In genomic region chr4:98260579-98261290, GRCh38 we compare ENCODE assay signal across 1 cellular context.
A peak's percentile ranks its signal among the peaks of the same experiment; 100 is the strongest.
TF ChIP-seq lines count a peak whose summit lies in the region.

No MANE protein-coding gene starts in this region.

TF ChIP-seq in GM12878, 131 proteins besides CTCF, POLR2A, EP300 and RAD21 (continued from another document and continues in another):
- TF ChIP-seq, protein P1, sequence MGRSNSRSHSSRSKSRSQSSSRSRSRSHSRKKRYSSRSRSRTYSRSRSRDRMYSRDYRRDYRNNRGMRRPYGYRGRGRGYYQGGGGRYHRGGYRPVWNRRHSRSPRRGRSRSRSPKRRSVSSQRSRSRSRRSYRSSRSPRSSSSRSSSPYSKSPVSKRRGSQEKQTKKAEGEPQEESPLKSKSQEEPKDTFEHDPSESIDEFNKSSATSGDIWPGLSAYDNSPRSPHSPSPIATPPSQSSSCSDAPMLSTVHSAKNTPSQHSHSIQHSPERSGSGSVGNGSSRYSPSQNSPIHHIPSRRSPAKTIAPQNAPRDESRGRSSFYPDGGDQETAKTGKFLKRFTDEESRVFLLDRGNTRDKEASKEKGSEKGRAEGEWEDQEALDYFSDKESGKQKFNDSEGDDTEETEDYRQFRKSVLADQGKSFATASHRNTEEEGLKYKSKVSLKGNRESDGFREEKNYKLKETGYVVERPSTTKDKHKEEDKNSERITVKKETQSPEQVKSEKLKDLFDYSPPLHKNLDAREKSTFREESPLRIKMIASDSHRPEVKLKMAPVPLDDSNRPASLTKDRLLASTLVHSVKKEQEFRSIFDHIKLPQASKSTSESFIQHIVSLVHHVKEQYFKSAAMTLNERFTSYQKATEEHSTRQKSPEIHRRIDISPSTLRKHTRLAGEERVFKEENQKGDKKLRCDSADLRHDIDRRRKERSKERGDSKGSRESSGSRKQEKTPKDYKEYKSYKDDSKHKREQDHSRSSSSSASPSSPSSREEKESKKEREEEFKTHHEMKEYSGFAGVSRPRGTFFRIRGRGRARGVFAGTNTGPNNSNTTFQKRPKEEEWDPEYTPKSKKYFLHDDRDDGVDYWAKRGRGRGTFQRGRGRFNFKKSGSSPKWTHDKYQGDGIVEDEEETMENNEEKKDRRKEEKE (IDR thresholded peaks at IDR 0.05): no peak
- TF ChIP-seq EED (IDR thresholded peaks at IDR 0.05; ENCODE audit: low read depth) (no peak), BACH1 (IDR thresholded peaks at IDR 0.05; ENCODE audit: borderline replicate concordance) (no peak; the same call in none of the 2 replicates), CHD4 (IDR thresholded peaks at IDR 0.05) (no peak), RAD51 (IDR thresholded peaks at IDR 0.05) (no peak), CEBPB (IDR thresholded peaks at IDR 0.05; ENCODE audit: borderline replicate concordance in 1 of 2, low read depth in 2 of 2, low read length in 2 of 2) (no peak), NFIC (IDR thresholded peaks at IDR 0.05; ENCODE audit: low read depth, low read length) (no peak), CBFB (IDR thresholded peaks at IDR 0.05; ENCODE audit: low read depth) (0 out of 2 replicates have a peak, but pooled peaks have one; percentile 54), ZNF24 (IDR thresholded peaks at IDR 0.05) (no peak), NR2C2 (IDR thresholded peaks at IDR 0.05; ENCODE audit: borderline replicate concordance, control insufficient read depth, insufficient read length, low read depth) (no peak), ZNF217 (IDR thresholded peaks at IDR 0.05) (no peak), IRF4 (IDR thresholded peaks at IDR 0.05; ENCODE audit: low read depth, low read length) (no peak), HDGF (IDR thresholded peaks at IDR 0.05) (0 out of 2 replicates have a peak, but pooled peaks have one; percentile 16), EGR1 (IDR thresholded peaks at IDR 0.05; ENCODE audit: borderline replicate concordance in 1 of 2, low read depth in 2 of 2, low read length in 2 of 2) (peak in 1 of 2 experiments; percentile 81; a peak in 2 of 3 replicates), ZNF687 (IDR thresholded peaks at IDR 0.05) (no peak; the same call in 1 of the 2 replicates), POU2F2 (IDR thresholded peaks at IDR 0.05; ENCODE audit: borderline replicate concordance, low read depth, low read length) (no peak), MEF2B (IDR thresholded peaks at IDR 0.05; ENCODE audit: partially characterized antibody, poor library complexity, severe bottlenecking) (peak; percentile 34), USF1 (IDR thresholded peaks at IDR 0.05; ENCODE audit: borderline replicate concordance, extremely low read length, insufficient read depth, low read depth, low read length) (no peak), CREB1 (IDR thresholded peaks at IDR 0.05; ENCODE audit: low read depth) (no peak; the same call in 1 of the 2 replicates), RELA (IDR thresholded peaks at IDR 0.05; ENCODE audit: borderline replicate concordance, partially characterized antibody) (no peak), SIN3A (IDR thresholded peaks at IDR 0.05; ENCODE audit: low read depth, low read length) (0 out of 2 replicates have a peak, but pooled peaks have one; percentile 29), HCFC1 (IDR thresholded peaks at IDR 0.05; ENCODE audit: low read length) (no peak), BHLHE40 (IDR thresholded peaks at IDR 0.05; ENCODE audit: borderline replicate concordance in 1 of 2, low read depth in 2 of 2, low read length in 1 of 2) (peak; percentile 82 to 90), GABPA (IDR thresholded peaks at IDR 0.05; ENCODE audit: low read depth) (no peak), E2F8 (IDR thresholded peaks at IDR 0.05; ENCODE audit: low read depth, partially characterized antibody) (no peak), CBX3 (IDR thresholded peaks at IDR 0.05; ENCODE audit: borderline replicate concordance, low read depth) (no peak), SMC3 (IDR thresholded peaks at IDR 0.05; ENCODE audit: borderline replicate concordance, low read length) (no peak), SREBF2 (IDR thresholded peaks at IDR 0.05; ENCODE audit: low read length) (no peak), ASH2L (IDR thresholded peaks at IDR 0.05; ENCODE audit: borderline replicate concordance, low read depth) (no peak; the same call in 1 of the 2 replicates), FOS (IDR thresholded peaks at IDR 0.05; ENCODE audit: borderline replicate concordance, extremely low read depth, insufficient read length) (no peak), SIX5 (IDR thresholded peaks at IDR 0.05; ENCODE audit: low read depth, low read length, severe bottlenecking) (no peak), CREM (IDR thresholded peaks at IDR 0.05; ENCODE audit: low read depth) (no peak), FOXK2 (IDR thresholded peaks at IDR 0.05) (no peak), BCL3 (IDR thresholded peaks at IDR 0.05; ENCODE audit: borderline replicate concordance, insufficient read depth, low read depth, low read length, poor library complexity, severe bottlenecking) (no peak), POLR2AphosphoS5 (IDR thresholded peaks at IDR 0.05; ENCODE audit: low read length) (peak; percentile 69), ZNF207 (IDR thresholded peaks at IDR 0.05; ENCODE audit: borderline replicate concordance) (no peak)
- TF ChIP-seq, protein P2, sequence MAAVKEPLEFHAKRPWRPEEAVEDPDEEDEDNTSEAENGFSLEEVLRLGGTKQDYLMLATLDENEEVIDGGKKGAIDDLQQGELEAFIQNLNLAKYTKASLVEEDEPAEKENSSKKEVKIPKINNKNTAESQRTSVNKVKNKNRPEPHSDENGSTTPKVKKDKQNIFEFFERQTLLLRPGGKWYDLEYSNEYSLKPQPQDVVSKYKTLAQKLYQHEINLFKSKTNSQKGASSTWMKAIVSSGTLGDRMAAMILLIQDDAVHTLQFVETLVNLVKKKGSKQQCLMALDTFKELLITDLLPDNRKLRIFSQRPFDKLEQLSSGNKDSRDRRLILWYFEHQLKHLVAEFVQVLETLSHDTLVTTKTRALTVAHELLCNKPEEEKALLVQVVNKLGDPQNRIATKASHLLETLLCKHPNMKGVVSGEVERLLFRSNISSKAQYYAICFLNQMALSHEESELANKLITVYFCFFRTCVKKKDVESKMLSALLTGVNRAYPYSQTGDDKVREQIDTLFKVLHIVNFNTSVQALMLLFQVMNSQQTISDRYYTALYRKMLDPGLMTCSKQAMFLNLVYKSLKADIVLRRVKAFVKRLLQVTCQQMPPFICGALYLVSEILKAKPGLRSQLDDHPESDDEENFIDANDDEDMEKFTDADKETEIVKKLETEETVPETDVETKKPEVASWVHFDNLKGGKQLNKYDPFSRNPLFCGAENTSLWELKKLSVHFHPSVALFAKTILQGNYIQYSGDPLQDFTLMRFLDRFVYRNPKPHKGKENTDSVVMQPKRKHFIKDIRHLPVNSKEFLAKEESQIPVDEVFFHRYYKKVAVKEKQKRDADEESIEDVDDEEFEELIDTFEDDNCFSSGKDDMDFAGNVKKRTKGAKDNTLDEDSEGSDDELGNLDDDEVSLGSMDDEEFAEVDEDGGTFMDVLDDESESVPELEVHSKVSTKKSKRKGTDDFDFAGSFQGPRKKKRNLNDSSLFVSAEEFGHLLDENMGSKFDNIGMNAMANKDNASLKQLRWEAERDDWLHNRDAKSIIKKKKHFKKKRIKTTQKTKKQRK (IDR thresholded peaks at IDR 0.05; ENCODE audit: low read depth, low read length): no peak
- TF ChIP-seq, protein P3, sequence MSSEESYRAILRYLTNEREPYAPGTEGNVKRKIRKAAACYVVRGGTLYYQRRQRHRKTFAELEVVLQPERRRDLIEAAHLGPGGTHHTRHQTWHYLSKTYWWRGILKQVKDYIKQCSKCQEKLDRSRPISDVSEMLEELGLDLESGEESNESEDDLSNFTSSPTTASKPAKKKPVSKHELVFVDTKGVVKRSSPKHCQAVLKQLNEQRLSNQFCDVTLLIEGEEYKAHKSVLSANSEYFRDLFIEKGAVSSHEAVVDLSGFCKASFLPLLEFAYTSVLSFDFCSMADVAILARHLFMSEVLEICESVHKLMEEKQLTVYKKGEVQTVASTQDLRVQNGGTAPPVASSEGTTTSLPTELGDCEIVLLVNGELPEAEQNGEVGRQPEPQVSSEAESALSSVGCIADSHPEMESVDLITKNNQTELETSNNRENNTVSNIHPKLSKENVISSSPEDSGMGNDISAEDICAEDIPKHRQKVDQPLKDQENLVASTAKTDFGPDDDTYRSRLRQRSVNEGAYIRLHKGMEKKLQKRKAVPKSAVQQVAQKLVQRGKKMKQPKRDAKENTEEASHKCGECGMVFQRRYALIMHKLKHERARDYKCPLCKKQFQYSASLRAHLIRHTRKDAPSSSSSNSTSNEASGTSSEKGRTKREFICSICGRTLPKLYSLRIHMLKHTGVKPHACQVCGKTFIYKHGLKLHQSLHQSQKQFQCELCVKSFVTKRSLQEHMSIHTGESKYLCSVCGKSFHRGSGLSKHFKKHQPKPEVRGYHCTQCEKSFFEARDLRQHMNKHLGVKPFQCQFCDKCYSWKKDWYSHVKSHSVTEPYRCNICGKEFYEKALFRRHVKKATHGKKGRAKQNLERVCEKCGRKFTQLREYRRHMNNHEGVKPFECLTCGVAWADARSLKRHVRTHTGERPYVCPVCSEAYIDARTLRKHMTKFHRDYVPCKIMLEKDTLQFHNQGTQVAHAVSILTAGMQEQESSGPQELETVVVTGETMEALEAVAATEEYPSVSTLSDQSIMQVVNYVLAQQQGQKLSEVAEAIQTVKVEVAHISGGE (CRISPR knock-in tag; IDR thresholded peaks at IDR 0.05): no peak
- TF ChIP-seq, protein P4, sequence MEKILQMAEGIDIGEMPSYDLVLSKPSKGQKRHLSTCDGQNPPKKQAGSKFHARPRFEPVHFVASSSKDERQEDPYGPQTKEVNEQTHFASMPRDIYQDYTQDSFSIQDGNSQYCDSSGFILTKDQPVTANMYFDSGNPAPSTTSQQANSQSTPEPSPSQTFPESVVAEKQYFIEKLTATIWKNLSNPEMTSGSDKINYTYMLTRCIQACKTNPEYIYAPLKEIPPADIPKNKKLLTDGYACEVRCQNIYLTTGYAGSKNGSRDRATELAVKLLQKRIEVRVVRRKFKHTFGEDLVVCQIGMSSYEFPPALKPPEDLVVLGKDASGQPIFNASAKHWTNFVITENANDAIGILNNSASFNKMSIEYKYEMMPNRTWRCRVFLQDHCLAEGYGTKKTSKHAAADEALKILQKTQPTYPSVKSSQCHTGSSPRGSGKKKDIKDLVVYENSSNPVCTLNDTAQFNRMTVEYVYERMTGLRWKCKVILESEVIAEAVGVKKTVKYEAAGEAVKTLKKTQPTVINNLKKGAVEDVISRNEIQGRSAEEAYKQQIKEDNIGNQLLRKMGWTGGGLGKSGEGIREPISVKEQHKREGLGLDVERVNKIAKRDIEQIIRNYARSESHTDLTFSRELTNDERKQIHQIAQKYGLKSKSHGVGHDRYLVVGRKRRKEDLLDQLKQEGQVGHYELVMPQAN (conservative IDR thresholded peaks at IDR 0.05): peak; percentile 47
